ENCODE assay signal across 1 cellular context in genomic region chr7:103857435-103857834, GRCh38.
TF ChIP-seq lines count a peak whose summit lies in the region.

No MANE protein-coding gene starts in this region.

TF ChIP-seq in K562, 482 proteins besides CTCF, POLR2A, EP300 and RAD21 (continued from another document):
- no peak for TF ChIP-seq PBX2 (CRISPR knock-in tag; IDR thresholded peaks at IDR 0.05; ENCODE audit: low read depth)
- 0 out of 2 replicates have a peak, but pooled peaks have one; percentile 15 for TF ChIP-seq PBX2 (tag; conservative IDR thresholded peaks at IDR 0.05; ENCODE audit: low read depth)
